ENCODE assay signal across 31 cellular contexts in genomic region chr14:94670692-94671285, GRCh38. TPM values are rescaled to one million over a fixed set of nuclear protein-coding genes. Genes with fewer than 3 reads are reported as not detected.
"Had no signal": no experiment of that assay in that cellular context is flagged by ENCODE, and none has a peak within 500 bp of the region (broad histone marks: within the 10 kb centered on the region; RNA-seq: fewer than 3 reads in every experiment).

No MANE protein-coding gene starts in this region.

- H3K4me3 ChIP-seq: breast epithelium, gastrocnemius medialis, hepatocyte, psoas muscle, suprapubic skin, tibial artery had no signal

- H3K27me3 ChIP-seq: breast epithelium, gastrocnemius medialis, hepatocyte, suprapubic skin had no signal

- H3K9me3 ChIP-seq: breast epithelium, gastrocnemius medialis, psoas muscle, suprapubic skin, tibial artery had no signal

- H3K4me1 Mint-ChIP-seq: activated CD4-positive, alpha-beta T cell treated with anti-CD3 and anti-CD28 coated beads, Interleukin-2, amount 10 ng/mL, durations not matched to agents 7 days and 5 days; activated naive CD4-positive, alpha-beta T cell treated with anti-CD3 and anti-CD28 coated beads, Interleukin-2, amount 50 U/mL, for 24 hours; activated naive CD8-positive, alpha-beta T cell treated with anti-CD3 and anti-CD28 coated beads, Interleukin-2, amount 50 U/mL, for 24 hours; central memory CD8-positive, alpha-beta T cell; naive thymus-derived CD4-positive, alpha-beta T cell had no signal

- H3K4me3 Mint-ChIP-seq: activated CD4-positive, alpha-beta T cell treated with anti-CD3 and anti-CD28 coated beads, Interleukin-2, amount 10 ng/mL, durations not matched to agents 7 days and 5 days; activated naive CD4-positive, alpha-beta T cell treated with anti-CD3 and anti-CD28 coated beads, Interleukin-2, amount 50 U/mL, for 24 hours; activated naive CD8-positive, alpha-beta T cell treated with anti-CD3 and anti-CD28 coated beads, Interleukin-2, amount 50 U/mL, for 24 hours; central memory CD8-positive, alpha-beta T cell; naive thymus-derived CD4-positive, alpha-beta T cell; T-helper 1 cell treated with Interleukin-12 subunit alpha and Interleukin-12 subunit beta and Interleukin-4 antibody, amounts not matched to agents 30 μg/mL and 1 μg/mL, for 36 hours had no signal

- H3K9me3 Mint-ChIP-seq: activated CD4-positive, alpha-beta T cell treated with anti-CD3 and anti-CD28 coated beads, Interleukin-2, amount 10 ng/mL, durations not matched to agents 7 days and 5 days; activated naive CD4-positive, alpha-beta T cell treated with anti-CD3 and anti-CD28 coated beads, Interleukin-2, amount 50 U/mL, for 24 hours; activated naive CD8-positive, alpha-beta T cell treated with anti-CD3 and anti-CD28 coated beads, Interleukin-2, amount 50 U/mL, for 24 hours; activated T-helper 2 cell treated with anti-CD3 and anti-CD28 coated beads, Interferon-gamma antibody, Interleukin-2, Interleukin-4, amounts not matched to agents 10 μg/mL and 5 μg/mL and 100 μg/mL, durations not matched to agents 14 hours and 24 hours and 36 hours; central memory CD8-positive, alpha-beta T cell; T-helper 1 cell treated with Interleukin-12 subunit alpha and Interleukin-12 subunit beta and Interleukin-4 antibody, amounts not matched to agents 30 μg/mL and 1 μg/mL, for 36 hours had no signal

- H3K27ac Mint-ChIP-seq: activated CD4-positive, alpha-beta T cell treated with anti-CD3 and anti-CD28 coated beads, Interleukin-2, amount 10 ng/mL, durations not matched to agents 7 days and 5 days; activated naive CD4-positive, alpha-beta T cell treated with anti-CD3 and anti-CD28 coated beads, Interleukin-2, amount 50 U/mL, for 24 hours; activated naive CD8-positive, alpha-beta T cell treated with anti-CD3 and anti-CD28 coated beads, Interleukin-2, amount 50 U/mL, for 24 hours; activated T-helper 2 cell treated with anti-CD3 and anti-CD28 coated beads, Interferon-gamma antibody, Interleukin-2, Interleukin-4, amounts not matched to agents 10 μg/mL and 5 μg/mL and 100 μg/mL, durations not matched to agents 14 hours and 24 hours and 36 hours; naive thymus-derived CD4-positive, alpha-beta T cell; T-helper 1 cell treated with Interleukin-12 subunit alpha and Interleukin-12 subunit beta and Interleukin-4 antibody, amounts not matched to agents 30 μg/mL and 1 μg/mL, for 36 hours had no signal

- H3K36me3 ChIP-seq: breast epithelium, gastrocnemius medialis, suprapubic skin, tibial artery had no signal

- DNase-seq: activated CD4-positive, alpha-beta T cell treated with anti-CD3 and anti-CD28 coated beads for 1 hour; activated CD4-positive, alpha-beta T cell treated with anti-CD3 and anti-CD28 coated beads, Interleukin-2, amount 10 ng/mL, durations not matched to agents 7 days and 5 days; activated naive CD8-positive, alpha-beta T cell treated with anti-CD3 and anti-CD28 coated beads, Interleukin-2, amount 50 U/mL, for 24 hours; activated T-cell treated with anti-CD3 and anti-CD28 coated beads, Interleukin-2, amount 50 U/mL, for 48 hours; effector memory CD4-positive, alpha-beta T cell; erythroblast; gastrocnemius medialis; glutamatergic neuron; kidney; left colon; midbrain; naive thymus-derived CD4-positive, alpha-beta T cell; nucleus accumbens; psoas muscle; stimulated activated CD4-positive, alpha-beta T cell treated with anti-CD3 and anti-CD28 coated beads, Interleukin-15, amount 100 ng/mL, for 24 hours; stimulated activated naive CD4-positive, alpha-beta T cell; SW 1271; T1000; tibial artery had no signal

- H3K4me1 ChIP-seq: breast epithelium, gastrocnemius medialis, parathyroid adenoma, psoas muscle, suprapubic skin, tibial artery had no signal

- ATAC-seq: activated naive CD8-positive, alpha-beta T cell treated with anti-CD3 and anti-CD28 coated beads, Interleukin-2, amount 50 U/mL, for 24 hours; gastrocnemius medialis; left colon; naive thymus-derived CD4-positive, alpha-beta T cell; psoas muscle had no signal

- H3K9ac ChIP-seq: parathyroid adenoma had no signal

- H3K79me2 ChIP-seq: hepatocyte, parathyroid adenoma had no signal

- H3K27ac ChIP-seq: breast epithelium, gastrocnemius medialis, hepatocyte, parathyroid adenoma, psoas muscle, suprapubic skin, tibial artery had no signal

- H3K36me3 Mint-ChIP-seq: activated naive CD4-positive, alpha-beta T cell treated with anti-CD3 and anti-CD28 coated beads, Interleukin-2, amount 50 U/mL, for 24 hours; naive thymus-derived CD4-positive, alpha-beta T cell had no signal

- H3K4me2 ChIP-seq: hepatocyte had no signal

- FAIRE-seq: colon, kidney, urothelium cell line had no signal

- H2AFZ ChIP-seq: hepatocyte, parathyroid adenoma had no signal

RNA-seq across cellular contexts. Expression of gene SERPINA3, which starts 58.6 kb away (rescaled TPM):
- total RNA-seq: activated CD4-positive, alpha-beta T cell treated with anti-CD3 and anti-CD28 coated beads, Interleukin-2, amount 10 ng/mL, durations not matched to agents 7 days and 5 days; activated CD8-positive, alpha-beta memory T cell treated with anti-CD3 and anti-CD28 coated beads for 36 hours; activated T-helper 2 cell treated with anti-CD3 and anti-CD28 coated beads, Interferon-gamma antibody, Interleukin-2, Interleukin-4, amounts not matched to agents 10 μg/mL and 5 μg/mL and 100 μg/mL, durations not matched to agents 14 hours and 24 hours and 36 hours; naive thymus-derived CD4-positive, alpha-beta T cell had no signal
- polyA plus RNA-seq: naive thymus-derived CD4-positive, alpha-beta T cell; neural cell had no signal
